Comparison of ENCODE assay signal across 17 cellular contexts in the genomic region with DNA sequence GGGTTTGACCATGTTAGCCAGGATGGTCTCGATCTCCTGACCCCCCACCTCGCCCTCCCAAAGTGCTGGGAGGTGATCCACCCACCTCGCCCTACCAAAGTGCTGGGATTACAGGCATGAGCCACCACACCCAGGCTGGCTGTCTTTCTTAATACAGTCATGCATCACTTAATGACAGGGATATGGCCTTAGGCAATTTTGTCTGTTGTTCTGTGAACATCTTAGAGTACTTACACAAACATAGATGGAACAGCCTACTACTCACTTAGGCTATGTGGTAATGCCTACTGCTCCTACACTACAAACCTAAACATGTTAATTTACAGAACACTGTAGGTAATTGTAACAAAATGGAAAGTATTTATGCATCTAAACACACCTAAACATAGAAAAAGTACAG.
A peak's percentile ranks its signal among the peaks of the same experiment; 100 is the strongest.
DNase-seq lines count a peak whose midpoint lies in the region; ATAC-seq and TF ChIP-seq lines count a peak whose summit lies in the region.
"Had no signal": no experiment of that assay in that cellular context is flagged by ENCODE, and none has a peak within 500 bp of the region (broad histone marks: within the 10 kb centered on the region; RNA-seq: fewer than 3 reads in every experiment).

No MANE protein-coding gene starts in this region.

- peak; percentile 86 for DNase-seq in MCF 10A (ENCODE audit: unreplicated experiment)
- DNase-seq in breast epithelium (ENCODE audit: low spot score in 2 of 2): no peak
- DNase-seq in RWPE1 (ENCODE audit: low spot score): peak; percentile 58
- DNase-seq in fibroblast of mammary gland (ENCODE audit: low read depth): peak; percentile 39
- no peak for DNase-seq in SKM-1 treated with dmso at 0.1 percent for 144 hours (lab: John Stamatoyannopoulos, UW; ENCODE audit: unreplicated experiment)
- DNase-seq in stimulated activated naive CD8-positive, alpha-beta T cell treated with anti-CD3 and anti-CD28 coated beads, Interleukin-15, Interleukin-2, amounts not matched to agents 100 U/mL and 50 U/mL, for 24 hours: no peak
- no peak for DNase-seq in right cardiac atrium
- DNase-seq: C1 segment of cervical spinal cord, DMS 273 treated with DMSO at 0.1 percent for 48 hours, IMR-90, Karpas-422, NCI-H1105 treated with DMSO at 0.1 percent for 48 hours, NCI-H1694 treated with DMSO at 0.1 percent for 48 hours, NCI-H446 treated with DMSO at 0.1 percent for 48 hours, SHP77, SK-N-SH had no signal

- peak overlapping the region; percentile 93 for H3K27ac Mint-ChIP-seq in MCF 10A (ENCODE audit: low read depth, unreplicated experiment)

- no peaks in the 10 kb centered on the region for H3K36me3 ChIP-seq in breast epithelium

- peaks cover 26% of the 10 kb centered on the region for H3K9me3 Mint-ChIP-seq in MCF 10A (ENCODE audit: unreplicated experiment)

- BruUV-seq in MCF 10A (replicated peaks; lab: Mats Ljungman, UMichigan): no TSS peak

- TF ChIP-seq CTCF in MCF 10A (IDR thresholded peaks at IDR 0.05; ENCODE audit: unreplicated experiment): no peak
- TF ChIP-seq CTCF in breast epithelium (IDR thresholded peaks at IDR 0.05): no peak
- no peak for TF ChIP-seq CTCF in RWPE1 (conservative IDR thresholded peaks at IDR 0.05; ENCODE audit: low read depth)
- no peak for TF ChIP-seq CTCF in fibroblast of mammary gland (conservative IDR thresholded peaks at IDR 0.05; ENCODE audit: control insufficient read depth, insufficient read depth, low read depth, low read length)

- H3K4me3 ChIP-seq in breast epithelium (no peak overlapping the region), fibroblast of mammary gland (ENCODE audit: control insufficient read depth, low read depth, low read length) (no peak overlapping the region), right cardiac atrium (ENCODE audit: low read length) (no peak overlapping the region)

- intact Hi-C loops in MCF 10A (cut with micrococcal nuclease): no loop called here
- intact Hi-C loops in breast epithelium (cut with DNase I; ENCODE audit: low total_unique reads): no loop called here
- intact Hi-C loops in right cardiac atrium (cut with DNase I): no loop called here

- TF ChIP-seq POLR2A in breast epithelium (IDR thresholded peaks at IDR 0.05): no peak

- no peak overlapping the region for H3K27ac ChIP-seq in breast epithelium
- H3K27ac ChIP-seq in RWPE1: peak overlapping the region; percentile 67
- no peak overlapping the region for H3K27ac ChIP-seq in right cardiac atrium (ENCODE audit: low read length)

- H3K4me3 Mint-ChIP-seq in MCF 10A (ENCODE audit: unreplicated experiment): no peak overlapping the region

- POLR2A ChIA-PET in MCF 10A (lab: Yijun Ruan, JAX) (no interaction called here), RWPE1 (lab: Yijun Ruan, JAX; ENCODE audit: low non-redundant PET) (no interaction called here)

- no peaks in the 10 kb centered on the region for H3K27me3 Mint-ChIP-seq in MCF 10A (ENCODE audit: insufficient read depth, unreplicated experiment)

- H3K27me3 ChIP-seq in breast epithelium (no peaks in the 10 kb centered on the region), right cardiac atrium (ENCODE audit: control insufficient read depth, insufficient read depth) (no peaks in the 10 kb centered on the region)

- CTCF ChIA-PET in MCF 10A (lab: Yijun Ruan, JAX): interaction anchor here (0.6 to 1.0 kb wide), 2 partner anchors 12 to 159 kb away, joined by 3 to 4 read pairs; no protein-coding TSS in a partner anchor
- CTCF ChIA-PET in RWPE1 (lab: Yijun Ruan, JAX): interaction anchor here (1.3 kb wide), 1 partner anchor 33 kb away, joined by 4 read pairs; no protein-coding TSS in a partner anchor

- H3K4me1 ChIP-seq in breast epithelium (no peaks in the 10 kb centered on the region), right cardiac atrium (ENCODE audit: control insufficient read depth, insufficient read depth, low read length) (no peaks in the 10 kb centered on the region)

- ATAC-seq in stimulated activated naive CD8-positive, alpha-beta T cell treated with anti-CD3 and anti-CD28 coated beads, Interleukin-15, Interleukin-2, amounts not matched to agents 100 U/mL and 50 U/mL, for 24 hours: no peak
- ATAC-seq in right cardiac atrium (no peak), GM21723 (IDR thresholded peaks at IDR 0.05; ENCODE audit: unreplicated experiment) (no peak)

- H3K9me3 ChIP-seq in breast epithelium (peaks cover 3 to 6% of the 10 kb centered on the region in 2 donors), right cardiac atrium (ENCODE audit: control insufficient read depth, low read length) (no peaks in the 10 kb centered on the region)
- H3K9me3 ChIP-seq: SK-N-SH had no signal

- peaks cover 45% of the 10 kb centered on the region for H3K36me3 Mint-ChIP-seq in MCF 10A (ENCODE audit: insufficient read depth, unreplicated experiment)

- 82% methylated on average over 3 of the region's 3 CpGs for WGBS in right cardiac atrium

- H3K4me1 Mint-ChIP-seq in MCF 10A (ENCODE audit: insufficient read depth, unreplicated experiment): peaks cover 43% of the 10 kb centered on the region

Comparison
In these comparisons a context has a peak if more than half of its experiments do, and no peak if none do; other contexts are left out.
1. DNase-seq: peak in MCF 10A (single experiment), RWPE1 (single experiment) and fibroblast of mammary gland (single experiment); none in breast epithelium (0 of 2), SKM-1 treated with dmso at 0.1 percent for 144 hours (single experiment), stimulated activated naive CD8-positive, alpha-beta T cell treated with anti-CD3 and anti-CD28 coated beads, Interleukin-15, Interleukin-2, amounts not matched to agents 100 U/mL and 50 U/mL, for 24 hours (single experiment) and right cardiac atrium (0 of 3).